In genomic region chr22:27805841-27806240, GRCh38 we compare ENCODE assay signal across 25 cellular contexts. TPM values are rescaled to one million over a fixed set of nuclear protein-coding genes. Genes with fewer than 3 reads are reported as not detected.
DNase-seq lines count a peak whose midpoint lies in the region; ATAC-seq, FAIRE-seq and TF ChIP-seq lines count a peak whose summit lies in the region.
"Had no signal": no experiment of that assay in that cellular context is flagged by ENCODE, and none has a peak within 500 bp of the region (broad histone marks: within the 10 kb centered on the region; RNA-seq: fewer than 3 reads in every experiment).

No MANE protein-coding gene starts in this region.

- SMC1A ChIA-PET in GM12878 (lab: Charles Lee; ENCODE audit: uncharacterized antibody, unreplicated experiment): no interaction called here

- H3K23me2 ChIP-seq in H1 (ENCODE audit: low read depth, low read length): peaks cover 15% of the 10 kb centered on the region

- TF ChIP-seq EP300 in GM12878 (IDR thresholded peaks at IDR 0.05; ENCODE audit: borderline replicate concordance in 1 of 2, control insufficient read depth in 1 of 2, low read depth in 2 of 2, low read length in 2 of 2) (no peak), H1 (IDR thresholded peaks at IDR 0.05; ENCODE audit: borderline replicate concordance in 1 of 2, low read depth in 2 of 2, low read length in 2 of 2) (no peak)

- POLR2A ChIA-PET in GM12878 (lab: Charles Lee): no interaction called here
- POLR2A ChIA-PET in H1 (lab: Charles Lee; ENCODE audit: partially characterized antibody): no interaction called here

- no peak overlapping the region for H3K56ac ChIP-seq in H1 (replicated peaks; ENCODE audit: insufficient read length, low read depth, low read length)

- H3K27me3 Mint-ChIP-seq in neural crest cell (ENCODE audit: low read depth) (peaks cover 8% of the 10 kb centered on the region), chondrocyte (ENCODE audit: low read depth) (no peaks in the 10 kb centered on the region)

- no peak overlapping the region; the same call in 1 of the 2 replicates for H2BK15ac ChIP-seq in H1 (ENCODE audit: low read length)

- H4K8ac ChIP-seq in H1 (ENCODE audit: extremely low read depth, insufficient read depth, low read length): no peak overlapping the region

- DNase-seq in GM12878 (ENCODE audit: low read depth, low spot score): no peak
- DNase-seq in H1 (ENCODE audit: low read depth in 1 of 2, low spot score in 2 of 2): no peak
- DNase-seq in neural crest cell (ENCODE audit: low read depth, low spot score): no peak
- no peak for DNase-seq in osteoblast (ENCODE audit: insufficient read length, low spot score, missing footprints)
- DNase-seq in chondrocyte (ENCODE audit: low spot score): no peak
- DNase-seq in activated T-cell treated with anti-CD3 and anti-CD28 coated beads, Interleukin-2, amount 50 U/mL, for 1 hour: no peak
- DNase-seq in ecto neural progenitor cell (ENCODE audit: low spot score): no peak
- DNase-seq: 8988T; ACHN; AML-193; BE2C; CD4-positive, alpha-beta T cell; CD8-positive, alpha-beta memory T cell; DMS 273 treated with DMSO at 0.1 percent for 48 hours; DMS79; EL; GDM1; GM23248; H9 had no signal

- H3K27me3 ChIP-seq in GM12878 (replicated peaks in 1 of 2; ENCODE audit: control insufficient read depth in 2 of 2, insufficient read depth in 2 of 2, low read length in 1 of 2): peaks cover 0 to 3% of the 10 kb centered on the region in 2 experiments; a peak in 3 of 4 replicates
- H3K27me3 ChIP-seq in H1 (replicated peaks in 1 of 4; ENCODE audit: control insufficient read depth in 3 of 4, extremely low read depth in 1 of 4, insufficient read depth in 3 of 4, low read length in 3 of 4): peaks cover 13 to 28% (median 25%) of the 10 kb centered on the region in 4 experiments
- H3K27me3 ChIP-seq in osteoblast (ENCODE audit: insufficient read depth, low read length): peaks cover 11% of the 10 kb centered on the region

- no peak overlapping the region for H3K4ac ChIP-seq in H1 (replicated peaks; ENCODE audit: insufficient read length, low read depth, low read length)

- no peak overlapping the region for H4K91ac ChIP-seq in H1 (replicated peaks; ENCODE audit: insufficient read length, low read length)

- peak overlapping the region; percentile 92 for H2AK5ac ChIP-seq in H1 (ENCODE audit: low read depth, low read length)

- peak overlapping the region; percentile 66; the same call in 1 of the 2 replicates for H2BK5ac ChIP-seq in H1 (ENCODE audit: low read depth, low read length)

- H3K79me2 ChIP-seq in GM12878 (ENCODE audit: control insufficient read depth, insufficient read depth, low read length) (no peaks in the 10 kb centered on the region), H1 (ENCODE audit: control insufficient read depth in 1 of 2, insufficient read depth in 2 of 2, low read length in 2 of 2) (no peaks in the 10 kb centered on the region), osteoblast (ENCODE audit: insufficient read depth, low read length) (no peaks in the 10 kb centered on the region)

- H3K4me2 ChIP-seq in GM12878 (ENCODE audit: control insufficient read depth, insufficient read depth): no peak overlapping the region
- no peak overlapping the region for H3K4me2 ChIP-seq in H1 (ENCODE audit: insufficient read depth in 1 of 2, low read depth in 2 of 2, low read length in 2 of 2)
- H3K4me2 ChIP-seq in osteoblast (ENCODE audit: insufficient read depth, low read length): no peak overlapping the region
- H3K4me2 ChIP-seq: A549; BLaER1 treated with 17β-estradiol and CSF1 and Interleukin-3, amounts not matched to agents 10 nM and 100 nM had no signal

- H2BK120ac ChIP-seq in H1 (replicated peaks; ENCODE audit: low read depth, low read length): no peak overlapping the region

- H3K4me1 ChIP-seq in GM12878 (ENCODE audit: control insufficient read depth, insufficient read depth, low read length): no peaks in the 10 kb centered on the region
- peaks cover 4 to 23% (median 11%) of the 10 kb centered on the region in 4 experiments for H3K4me1 ChIP-seq in H1 (replicated peaks in 1 of 4; ENCODE audit: control insufficient read depth in 3 of 4, insufficient read depth in 4 of 4, low read length in 3 of 4)
- no peaks in the 10 kb centered on the region for H3K4me1 ChIP-seq in osteoblast (ENCODE audit: insufficient read depth, low read length)
- H3K4me1 ChIP-seq: BE2C had no signal

- no peak overlapping the region for H3K14ac ChIP-seq in H1 (ENCODE audit: insufficient read length)

- H3K4me3 ChIP-seq in GM12878 (no peak overlapping the region), H1 (ENCODE audit: extremely low read depth in 1 of 4, insufficient read depth in 2 of 4, low read depth in 3 of 4, low read length in 4 of 4) (no peak overlapping the region), osteoblast (ENCODE audit: insufficient read depth, low read length) (no peak overlapping the region)
- H3K4me3 ChIP-seq: A549; BLaER1 treated with 17β-estradiol and CSF1 and Interleukin-3, amounts not matched to agents 10 nM and 100 nM; GM23248 had no signal

- H3K27ac Mint-ChIP-seq in neural crest cell (ENCODE audit: unreplicated experiment) (no peak overlapping the region), chondrocyte (ENCODE audit: unreplicated experiment) (no peak overlapping the region)
- H3K27ac Mint-ChIP-seq: CD4-positive, alpha-beta T cell had no signal

- FAIRE-seq in GM12878 (lab: Jason Lieb, UNC) (no peak), H1 (lab: Jason Lieb, UNC) (no peak)
- FAIRE-seq: A549, D721Med, GM19239 had no signal

- no peak overlapping the region for H3K23ac ChIP-seq in H1 (ENCODE audit: insufficient read length)

- H3K36me3 Mint-ChIP-seq in neural crest cell (ENCODE audit: low read depth) (no peaks in the 10 kb centered on the region), chondrocyte (ENCODE audit: low read depth) (no peaks in the 10 kb centered on the region)
- H3K36me3 Mint-ChIP-seq: CD14-positive monocyte; CD8-positive, alpha-beta memory T cell had no signal

- H2BK12ac ChIP-seq in H1 (ENCODE audit: low read depth, low read length): peak overlapping the region; percentile 99; the same call in 1 of the 2 replicates

- H4K20me1 ChIP-seq in GM12878 (ENCODE audit: control insufficient read depth, insufficient read depth) (no peaks in the 10 kb centered on the region), H1 (replicated peaks in 1 of 2; ENCODE audit: control insufficient read depth in 1 of 2, insufficient read depth in 2 of 2, low read length in 2 of 2) (no peaks in the 10 kb centered on the region), osteoblast (ENCODE audit: insufficient read depth, low read length) (no peaks in the 10 kb centered on the region)
- H4K20me1 ChIP-seq: BLaER1 treated with 17β-estradiol and CSF1 and Interleukin-3, amounts not matched to agents 10 nM and 100 nM had no signal

- no peaks in the 10 kb centered on the region for H3K79me1 ChIP-seq in H1 (ENCODE audit: low read depth, low read length)

- peaks cover 33% of the 10 kb centered on the region for H3K4me1 Mint-ChIP-seq in neural crest cell
- H3K4me1 Mint-ChIP-seq in chondrocyte (ENCODE audit: low read depth): peaks cover 59% of the 10 kb centered on the region

- H3K9me3 Mint-ChIP-seq in neural crest cell: no peaks in the 10 kb centered on the region
- no peaks in the 10 kb centered on the region for H3K9me3 Mint-ChIP-seq in chondrocyte (ENCODE audit: low read depth)
- H3K9me3 Mint-ChIP-seq: CD4-positive, alpha-beta T cell; H9 had no signal

- H3K9me3 ChIP-seq in GM12878 (replicated peaks; ENCODE audit: control insufficient read depth, insufficient read depth, low read length) (no peaks in the 10 kb centered on the region), H1 (ENCODE audit: insufficient read depth in 2 of 2, low read depth in 1 of 2, low read length in 1 of 2) (no peaks in the 10 kb centered on the region), osteoblast (ENCODE audit: low read depth, low read length) (no peaks in the 10 kb centered on the region)
- H3K9me3 ChIP-seq: A549; BE2C; BLaER1 treated with 17β-estradiol and CSF1 and Interleukin-3, amounts not matched to agents 10 nM and 100 nM had no signal

- TF ChIP-seq CTCF in GM12878 (IDR thresholded peaks at IDR 0.05 in 2 of 3, conservative IDR thresholded peaks at IDR 0.05 in 1 of 3; ENCODE audit: control insufficient read depth in 2 of 3, extremely low read depth in 1 of 3, insufficient read depth in 1 of 3, low read depth in 3 of 3, low read length in 3 of 3) (no peak), H1 (IDR thresholded peaks at IDR 0.05; ENCODE audit: control extremely low read depth in 1 of 3, insufficient read depth in 1 of 3, low read depth in 1 of 3, low read length in 3 of 3) (no peak), neural crest cell (conservative IDR thresholded peaks at IDR 0.05) (no peak), osteoblast (IDR thresholded peaks at IDR 0.05; ENCODE audit: extremely low read depth, low read depth, low read length) (no peak), chondrocyte (IDR thresholded peaks at IDR 0.05) (no peak)

- no TSS peak for BruUV-seq in GM12878 (replicated peaks; lab: Mats Ljungman, UMichigan)

- RAD21 ChIA-PET in GM12878 (lab: Charles Lee; ENCODE audit: unreplicated experiment): no interaction called here

- no peak overlapping the region for H3K9ac ChIP-seq in GM12878 (ENCODE audit: control insufficient read depth, insufficient read depth, low read length)
- no peak overlapping the region for H3K9ac ChIP-seq in H1 (replicated peaks in 1 of 4; ENCODE audit: extremely low read depth in 1 of 4, low read depth in 3 of 4, low read length in 3 of 4)
- H3K9ac ChIP-seq: GM23248 had no signal

- no peak overlapping the region for H4K5ac ChIP-seq in H1 (ENCODE audit: insufficient read length, low read depth, low read length)

- H3K27ac ChIP-seq in GM12878 (ENCODE audit: control insufficient read depth, insufficient read depth) (no peak overlapping the region), H1 (ENCODE audit: low read depth, low read length) (no peak overlapping the region), osteoblast (ENCODE audit: low read depth, low read length) (no peak overlapping the region)
- H3K27ac ChIP-seq: BLaER1 treated with 17β-estradiol and CSF1 and Interleukin-3, amounts not matched to agents 10 nM and 100 nM; GM23248 had no signal

- in situ Hi-C loops in GM12878 (cut with MboI): no loop called here

- H3K4me3 Mint-ChIP-seq in neural crest cell: peak overlapping the region; percentile 50
- no peak overlapping the region for H3K4me3 Mint-ChIP-seq in chondrocyte (ENCODE audit: unreplicated experiment)
- H3K4me3 Mint-ChIP-seq: CD14-positive monocyte, H9 had no signal

- no peak overlapping the region for H2BK20ac ChIP-seq in H1 (ENCODE audit: low read length)

- H3K18ac ChIP-seq in H1 (ENCODE audit: extremely low read depth, low read length): no peak overlapping the region

- intact Hi-C loops in GM12878 (cut with micrococcal nuclease; ENCODE audit: unreplicated experiment): no loop called here

- peak; percentile 53 for ATAC-seq in GM12878
- ATAC-seq: A549, HCT116 had no signal

- no peak for TF ChIP-seq RAD21 in GM12878 (IDR thresholded peaks at IDR 0.05; ENCODE audit: insufficient read depth, low read depth, low read length)
- no peak for TF ChIP-seq RAD21 in H1 (IDR thresholded peaks at IDR 0.05 in 1 of 2, conservative IDR thresholded peaks at IDR 0.05 in 1 of 2; ENCODE audit: low read depth in 2 of 2, low read length in 2 of 2)

- H3K36me3 ChIP-seq in GM12878 (ENCODE audit: control insufficient read depth in 2 of 2, insufficient read depth in 2 of 2, low read length in 1 of 2) (no peaks in the 10 kb centered on the region), H1 (ENCODE audit: control insufficient read depth in 2 of 4, insufficient read depth in 4 of 4, low read length in 3 of 4) (no peaks in the 10 kb centered on the region), osteoblast (ENCODE audit: insufficient read depth, low read length) (no peaks in the 10 kb centered on the region)
- H3K36me3 ChIP-seq: BE2C; BLaER1 treated with 17β-estradiol and CSF1 and Interleukin-3, amounts not matched to agents 10 nM and 100 nM had no signal

- CTCF ChIA-PET in GM12878 (lab: Yijun Ruan, JAX): no interaction called here
- CTCF ChIA-PET in H1 (lab: Charles Lee; ENCODE audit: partially characterized antibody): interaction anchor here (0.6 to 1.4 kb wide), 8 partner anchors 9 to 244 kb away, joined by 3 to 4 read pairs (median 3); no protein-coding TSS in a partner anchor

- H2AFZ ChIP-seq in GM12878 (ENCODE audit: control insufficient read depth, low read depth, low read length) (no peak overlapping the region), H1 (ENCODE audit: low read length) (no peak overlapping the region), osteoblast (ENCODE audit: low read length) (no peak overlapping the region)
- H2AFZ ChIP-seq: GM23248 had no signal

- TF ChIP-seq POLR2A in GM12878 (IDR thresholded peaks at IDR 0.05; ENCODE audit: low read depth, low read length) (no peak), H1 (IDR thresholded peaks at IDR 0.05; ENCODE audit: control extremely low read depth in 1 of 2, low read depth in 2 of 2, low read length in 2 of 2) (no peak)

- WGBS in GM12878 (ENCODE audit: insufficient coverage, insufficient replicate concordance, low lambda C conversion rate, missing lambda C conversion rate): 21% methylated on average over 7 of the region's 7 CpGs
- 87% methylated on average over 7 of the region's 7 CpGs; no CpG with 5 or more reads in 1 of the 2 experiments for WGBS in H1 (ENCODE audit: extremely low coverage in 1 of 2, insufficient coverage in 1 of 2, insufficient read length in 1 of 2, insufficient replicate concordance in 2 of 2, low coverage in 1 of 2, low lambda C conversion rate in 2 of 2, missing lambda C conversion rate in 1 of 2), 2 experiments

RNA-seq across cellular contexts. Expression of gene MN1, which starts 4.3 kb away (rescaled TPM):
- total RNA-seq in GM12878 (2013; cell fraction: nucleolus; rRNA removed): 0.12 and 0.46 TPM in 2 replicates
- under 0.01 TPM in 1 of 2 replicates, not detected in the other for total RNA-seq in GM12878 (2014; rRNA removed)
- under 0.01 TPM in 1 of 2 replicates, not detected in the other for total RNA-seq in GM12878 (2014; rRNA removed; fragmentation: Illumina TruSeq; extraction: Trizol)
- 0.03 and 0.11 TPM in 2 replicates for total RNA-seq in GM12878 (2021)
- polyA plus RNA-seq in GM12878 (2011; ENCODE audit: low read depth): 0.03 TPM
- polyA plus RNA-seq in GM12878 (2011; rRNA removed): 0.04 and 0.12 TPM in 2 replicates
- polyA plus RNA-seq in GM12878 (2011; cell fraction: cytosol; rRNA removed): 0.01 and 0.05 TPM in 2 replicates
- polyA plus RNA-seq in GM12878 (2011; cell fraction: nucleus; rRNA removed): 0.09 and 0.30 TPM in 2 replicates
- 0.06 and 0.42 TPM in 2 replicates for polyA plus RNA-seq in GM12878 (2012)
- 0.24 TPM in 1 of 2 replicates, not detected in the other for polyA plus RNA-seq in GM12878 (2014; fragmentation: Illumina TruSeq; extraction: Trizol)
- not detected for polyA plus RNA-seq in GM12878 (2014; fragmentation: Nextera tagmentation; extraction: Ambion mirVana)
- polyA plus RNA-seq in GM12878 (2014; rRNA removed): 0.01 TPM in 1 of 2 replicates, not detected in the other
- polyA plus RNA-seq in GM12878 (2016; fragmentation: Nextera tagmentation; extraction: Ambion mirVana): under 1 TPM in 1 of 2 experiments, not detected in 1; 0.14 TPM
- polyA minus RNA-seq in GM12878 (2011; rRNA and poly(A)+ RNA removed): not detected in 2 replicates
- polyA minus RNA-seq in GM12878 (2011; cell fraction: cytosol; rRNA and poly(A)+ RNA removed): not detected in 2 replicates
- 0.29 TPM in 1 of 2 replicates, not detected in the other for polyA minus RNA-seq in GM12878 (2011; cell fraction: nucleus; rRNA and poly(A)+ RNA removed)
- 4.9 and 5.2 TPM in 2 replicates for total RNA-seq in H1 (2021; fragmentation: NEBNext Ultra II Directional; extraction: Animal tissue kit (Norgen Biotek cat#: 25700))
- polyA plus RNA-seq in H1 (2011; rRNA removed): 3.1 and 5.0 TPM in 2 replicates
- polyA plus RNA-seq in H1 (2011; cell fraction: cytosol; rRNA removed): 2.5 TPM
- polyA plus RNA-seq in H1 (2011; cell fraction: nucleus; rRNA removed): 5.9 TPM
- polyA plus RNA-seq in H1 (2012, experiment 1 of 2): 2.5 to 3.7 TPM (median 3.4 TPM) in 4 replicates
- polyA plus RNA-seq in H1 (2012, experiment 2 of 2): 1.8 TPM
- polyA plus RNA-seq in H1 (2013, experiment 1 of 2): 2.8 TPM
- polyA plus RNA-seq in H1 (2013, experiment 2 of 2): 3.1 TPM
- polyA minus RNA-seq in H1 (2011; rRNA and poly(A)+ RNA removed): 2.0 and 3.1 TPM in 2 replicates
- 5.6 TPM for polyA minus RNA-seq in H1 (2011; cell fraction: cytosol; rRNA and poly(A)+ RNA removed)
- 3.3 TPM for polyA minus RNA-seq in H1 (2011; cell fraction: nucleus; rRNA and poly(A)+ RNA removed)
- total RNA-seq in neural crest cell: 19.0 TPM in 2 replicates
- total RNA-seq in osteoblast: 4.7 and 6.2 TPM in 2 replicates
- total RNA-seq in chondrocyte: 119 to 156 TPM (median 121 TPM) in 3 replicates
- polyA plus RNA-seq: CD8-positive, alpha-beta memory T cell had no signal
